In genomic region chrX:68647156-68647957, GRCh38 we compare ENCODE assay signal across 8 cellular contexts. TPM values are rescaled to one million over a fixed set of nuclear protein-coding genes. Genes with fewer than 3 reads are reported as not detected.
DNase-seq lines count a peak whose midpoint lies in the region; ATAC-seq and TF ChIP-seq lines count a peak whose summit lies in the region.

STARD8 (plus strand) TSS chrX:68647666; CDS start chrX:68647883, 217 bp downstream.

- no peaks in the 10 kb centered on the region for H3K27me3 ChIP-seq in gastrocnemius medialis
- no peaks in the 10 kb centered on the region for H3K27me3 ChIP-seq in MM.1S (replicated peaks; ENCODE audit: insufficient read depth, low read length)

- H3K9ac ChIP-seq in MM.1S (ENCODE audit: low read length): no peak within 1 kb of the TSS

- peak in 1 of 2 donors; percentile 36 for ATAC-seq in gastrocnemius medialis
- ATAC-seq in HG03135 (IDR thresholded peaks at IDR 0.05; ENCODE audit: unreplicated experiment): no peak

- DNase-seq in GM03348 (ENCODE audit: low spot score) (peak; percentile 73), hepatic stellate cell (ENCODE audit: low spot score) (peak; percentile 71), gastrocnemius medialis (peak in 1 of 2 donors; percentile 13), MV-4-11 (lab: John Stamatoyannopoulos, UW) (no peak), MM.1S (no peak), NCI-H1436 (lab: John Stamatoyannopoulos, UW) (no peak)

- no peaks in the 10 kb centered on the region for H3K4me1 ChIP-seq in gastrocnemius medialis
- no peaks in the 10 kb centered on the region for H3K4me1 ChIP-seq in MM.1S (ENCODE audit: low read length)

- in situ Hi-C loops in gastrocnemius medialis (cut with MboI; ENCODE audit: low sequenced_read_pairs in 4 of 4): no loop called here

- H3K4me2 ChIP-seq in MM.1S (ENCODE audit: low read depth, low read length): no peak within 1 kb of the TSS

- H4K20me1 ChIP-seq in MM.1S (ENCODE audit: insufficient read depth, low read length): no peaks in the 10 kb centered on the region

- no peaks in the 10 kb centered on the region for H3F3A ChIP-seq in MM.1S (ENCODE audit: insufficient read depth, low read length)

- H3K36me3 ChIP-seq in gastrocnemius medialis: no peaks in the 10 kb centered on the region
- H3K36me3 ChIP-seq in MM.1S (replicated peaks; ENCODE audit: insufficient read depth, low read length): no peaks in the 10 kb centered on the region

- H3K27ac ChIP-seq in adipose tissue (ENCODE audit: low read depth, low read length) (no peak within 1 kb of the TSS), gastrocnemius medialis (peak within 1 kb of the TSS in 1 of 4 donors; percentile 13), MM.1S (ENCODE audit: low read length) (no peak within 1 kb of the TSS)

- intact Hi-C loops in gastrocnemius medialis (cut with DNase I; ENCODE audit: low total_unique reads): no loop called here

- H3K4me3 ChIP-seq in gastrocnemius medialis (peak within 1 kb of the TSS; percentile 34 to 43 (median 42)), MM.1S (ENCODE audit: low read length) (no peak within 1 kb of the TSS)

- WGBS in adipose tissue, 3 donors: 9 to 28% (median 16%) methylated on average over 22 to 39 of the region's 40 CpGs

- no peaks in the 10 kb centered on the region for H3K79me2 ChIP-seq in MM.1S (ENCODE audit: low read length)

- TF ChIP-seq POLR2A in gastrocnemius medialis (IDR thresholded peaks at IDR 0.05): no peak

- H3K9me2 ChIP-seq in MM.1S (replicated peaks; ENCODE audit: insufficient read depth, low read length): no peaks in the 10 kb centered on the region

- H3K9me3 ChIP-seq in gastrocnemius medialis: no peaks in the 10 kb centered on the region
- H3K9me3 ChIP-seq in MM.1S (replicated peaks; ENCODE audit: insufficient read depth, low read length): no peaks in the 10 kb centered on the region

- no peak within 1 kb of the TSS for H2AFZ ChIP-seq in MM.1S (ENCODE audit: low read length)

- TF ChIP-seq CTCF in gastrocnemius medialis (IDR thresholded peaks at IDR 0.05 in 4 of 5, conservative IDR thresholded peaks at IDR 0.05 in 1 of 5) (no peak), MM.1S (IDR thresholded peaks at IDR 0.05; ENCODE audit: low read length) (no peak)

RNA-seq across cellular contexts. Expression of gene STARD8, which starts in this region (rescaled TPM):
- 10 to 100 TPM in 2 of 3 donors, 1 to 10 TPM in 1; 3.0 to 12.1 (median 11.5) TPM for polyA plus RNA-seq in adipose tissue
- total RNA-seq in gastrocnemius medialis: 1 to 10 TPM; 6.6 to 9.4 (median 9.1) TPM

Comparison
In these comparisons a context has a peak if more than half of its experiments do, and no peak if none do; other contexts are left out.
1. DNase-seq: peak in GM03348 (single experiment) and hepatic stellate cell (single experiment); none in MV-4-11 (single experiment), MM.1S (single experiment) and NCI-H1436 (single experiment).